In the genomic region with DNA sequence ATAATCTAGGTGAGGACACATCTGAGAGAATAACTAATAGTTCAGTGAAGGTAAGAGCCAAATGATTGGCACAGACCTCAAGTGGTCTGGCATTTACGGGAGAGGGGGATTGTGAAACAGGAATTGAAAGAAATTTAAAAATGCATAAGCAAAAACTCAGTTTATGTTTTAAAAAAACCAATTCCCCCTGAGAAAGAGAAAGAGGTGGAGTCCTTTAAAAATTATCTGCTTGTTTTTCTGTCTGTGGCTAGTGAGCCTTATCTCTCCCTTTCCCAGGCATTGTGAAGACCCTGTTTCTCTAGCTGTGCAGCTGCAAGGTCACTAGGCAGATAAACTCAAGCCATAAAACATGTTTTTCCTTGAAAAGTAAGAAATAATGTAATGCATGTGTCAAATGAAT, we compare ENCODE assay signal across 12 cellular contexts. TPM values are rescaled to one million over a fixed set of nuclear protein-coding genes. Genes with fewer than 3 reads are reported as not detected.
"Had no signal": no experiment of that assay in that cellular context is flagged by ENCODE, and none has a peak within 500 bp of the region (broad histone marks: within the 10 kb centered on the region; RNA-seq: fewer than 3 reads in every experiment).

No MANE protein-coding gene starts in this region.

RNA-seq across cellular contexts. Expression of a gene that starts 37.9 kb away (rescaled TPM):
- total RNA-seq: chondrocyte; colonic mucosa; dermis blood vessel endothelial cell; endothelial cell of umbilical vein; epithelial cell of proximal tubule; frontal cortex; left ventricle myocardium superior; lower lobe of right lung; naive thymus-derived CD8-positive, alpha-beta T cell; osteocyte; sciatic nerve had no signal
- polyA plus RNA-seq: endothelial cell of umbilical vein; keratinocyte; naive thymus-derived CD8-positive, alpha-beta T cell had no signal
